Comparison of ENCODE assay signal across 13 cellular contexts in genomic region chr4:26803462-26803861, GRCh38. TPM values are rescaled to one million over a fixed set of nuclear protein-coding genes. Genes with fewer than 3 reads are reported as not detected.
A peak's percentile ranks its signal among the peaks of the same experiment; 100 is the strongest.
DNase-seq lines count a peak whose midpoint lies in the region; TF ChIP-seq lines count a peak whose summit lies in the region.
"Had no signal": no experiment of that assay in that cellular context is flagged by ENCODE, and none has a peak within 500 bp of the region (broad histone marks: within the 10 kb centered on the region; RNA-seq: fewer than 3 reads in every experiment).

No MANE protein-coding gene starts in this region.

- H3K4me3 ChIP-seq in HEK293 (ENCODE audit: low read depth, low read length), result no peak overlapping the region
- H3K4me3 ChIP-seq in esophagus muscularis mucosa, result no peak overlapping the region
- H3K4me3 ChIP-seq: upper lobe of left lung had no signal

- CTCF ChIA-PET in HEK293 (lab: Yijun Ruan, JAX), result no interaction called here

- no peak for TF ChIP-seq EP300 in esophagus muscularis mucosa (IDR thresholded peaks at IDR 0.05)

- no peaks in the 10 kb centered on the region for H3K4me1 ChIP-seq in HEK293 (ENCODE audit: control insufficient read depth, insufficient read depth, low read length)
- peaks cover 0 to 5% (median 0%) of the 10 kb centered on the region in 4 donors for H3K4me1 ChIP-seq in esophagus muscularis mucosa
- H3K4me1 ChIP-seq: upper lobe of left lung had no signal

- H3K9me3 ChIP-seq in HEK293 (ENCODE audit: control insufficient read depth, insufficient read depth, low read depth, low read length) (no peaks in the 10 kb centered on the region), esophagus muscularis mucosa (no peaks in the 10 kb centered on the region)
- H3K9me3 ChIP-seq: upper lobe of left lung had no signal

- POLR2A ChIA-PET in HEK293 (lab: Yijun Ruan, JAX), result no interaction called here

- H3K27me3 ChIP-seq in esophagus muscularis mucosa, result no peaks in the 10 kb centered on the region
- H3K27me3 ChIP-seq: upper lobe of left lung had no signal

- intact Hi-C loops in esophagus muscularis mucosa (cut with DNase I), result no loop called here

- 59% methylated on average over 6 of the region's 6 CpGs for WGBS in esophagus muscularis mucosa

- H3K27ac ChIP-seq in HEK293 (ENCODE audit: extremely low read depth, low read depth, low read length) (no peak overlapping the region), esophagus muscularis mucosa (replicated peaks in 1 of 4) (no peak overlapping the region)
- H3K27ac ChIP-seq: upper lobe of left lung had no signal

- TF ChIP-seq CTCF in HEK293 (tag by site-specific recombination; IDR thresholded peaks at IDR 0.05), result no peak
- TF ChIP-seq CTCF in esophagus muscularis mucosa (IDR thresholded peaks at IDR 0.05), result no peak

- DNase-seq in NCI-H82 (lab: John Stamatoyannopoulos, UW) (peak; percentile 95), esophagus muscularis mucosa (ENCODE audit: extremely low spot score) (peak; percentile 84), renal cortical epithelial cell (ENCODE audit: low read depth) (peak; percentile 5), COLO668 (lab: John Stamatoyannopoulos, UW; ENCODE audit: unreplicated experiment) (no peak), germinal center (ENCODE audit: low spot score) (no peak), midbrain (lab: John Stamatoyannopoulos, UW) (no peak)
- DNase-seq in stimulated activated naive CD4-positive, alpha-beta T cell (lab: John Stamatoyannopoulos, UW), result no peak
- DNase-seq: activated CD4-positive, alpha-beta T cell treated with anti-CD3 and anti-CD28 coated beads for 4 hours; activated naive CD4-positive, alpha-beta T cell treated with anti-CD3 and anti-CD28 coated beads, Interleukin-2, amount 50 U/mL, for 16 hours; Calu3; Right ventricle myocardium superior; upper lobe of left lung had no signal

- H3K36me3 ChIP-seq in HEK293 (ENCODE audit: control insufficient read depth in 2 of 2, insufficient read depth in 1 of 2, low read length in 2 of 2) (no peaks in the 10 kb centered on the region), esophagus muscularis mucosa (no peaks in the 10 kb centered on the region)
- H3K36me3 ChIP-seq: upper lobe of left lung had no signal

- TF ChIP-seq POLR2A in esophagus muscularis mucosa (IDR thresholded peaks at IDR 0.05; ENCODE audit: low read depth), result no peak

TF ChIP-seq in HEK293, 187 proteins besides CTCF, POLR2A, EP300 and RAD21:
- TF ChIP-seq REPIN1 (tag by site-specific recombination; IDR thresholded peaks at IDR 0.05; ENCODE audit: low read depth) (no peak), ZFHX2 (tag by site-specific recombination; conservative IDR thresholded peaks at IDR 0.05) (0 out of 2 replicates have a peak, but pooled peaks have one; percentile 10)
TF ChIP-seq in HEK293: peak in this region for 1.

RNA-seq across cellular contexts. Expression of gene STIM2, which starts 57.2 kb away (rescaled TPM):
- 10 to 100 TPM in 2 of 4 donors, 1 to 10 TPM in 2; 9.6 to 12.2 (median 10.1) TPM for total RNA-seq in esophagus muscularis mucosa
- total RNA-seq in renal cortical epithelial cell, result 4.7 and 11.7 TPM in 2 replicates

Comparison
In these comparisons a context has a peak if more than half of its experiments do, and no peak if none do; other contexts are left out.
1. DNase-seq: peak in NCI-H82 (single experiment), esophagus muscularis mucosa (single experiment) and renal cortical epithelial cell (single experiment); none in COLO668 (single experiment), germinal center (single experiment), midbrain (single experiment) and stimulated activated naive CD4-positive, alpha-beta T cell (0 of 6).